In genomic region chr12:108825205-108825950, GRCh38 we compare ENCODE assay signal across 8 cellular contexts. TPM values are rescaled to one million over a fixed set of nuclear protein-coding genes. Genes with fewer than 3 reads are reported as not detected.
DNase-seq lines count a peak whose midpoint lies in the region; ATAC-seq and TF ChIP-seq lines count a peak whose summit lies in the region.

No MANE protein-coding gene starts in this region.

- H3K36me3 ChIP-seq in upper lobe of left lung = peaks cover 0 to 29% (median 9%) of the 10 kb centered on the region in 4 donors

- ATAC-seq in GM21786 (IDR thresholded peaks at IDR 0.05; ENCODE audit: unreplicated experiment) = peak; percentile 48
- ATAC-seq in left colon = peak; percentile 23
- ATAC-seq in upper lobe of left lung (ENCODE audit: low FRiP score in 2 of 2) = no peak
- ATAC-seq in esophagus mucosa = no peak
- no peak for ATAC-seq in HG03342 (IDR thresholded peaks at IDR 0.05; ENCODE audit: unreplicated experiment)

- H3K4me3 ChIP-seq in AG04450 (ENCODE audit: low read depth, low read length) (peak overlapping the region; percentile 12), upper lobe of left lung (peak overlapping the region in 1 of 4 donors; percentile 21)

- no peaks in the 10 kb centered on the region for H3K27me3 ChIP-seq in AG04450 (ENCODE audit: control insufficient read depth, insufficient read depth, low read length)
- H3K27me3 ChIP-seq in upper lobe of left lung = no peaks in the 10 kb centered on the region

- intact Hi-C loops in activated CD4-positive, alpha-beta memory T cell treated with anti-CD3 and anti-CD28 coated beads for 36 hours (cut with micrococcal nuclease) = loop anchor here (2.0 kb wide), 1 partner anchor 13 kb away; no protein-coding TSS in a partner anchor
- intact Hi-C loops in left colon (cut with DNase I, micrococcal nuclease) = no loop called here

- H3K9me3 ChIP-seq in AG04450 (ENCODE audit: control insufficient read depth, insufficient read depth, low read length) = peaks cover 4% of the 10 kb centered on the region; the same call in 1 of the 2 replicates
- no peaks in the 10 kb centered on the region for H3K9me3 ChIP-seq in upper lobe of left lung

- TF ChIP-seq CTCF in AG04450 (IDR thresholded peaks at IDR 0.05; ENCODE audit: low read depth, low read length) (no peak), upper lobe of left lung (IDR thresholded peaks at IDR 0.05) (no peak)

- peak overlapping the region; percentile 43 for H3K27ac Mint-ChIP-seq in activated CD4-positive, alpha-beta memory T cell treated with anti-CD3 and anti-CD28 coated beads for 36 hours

- H3K4me1 ChIP-seq in upper lobe of left lung = peaks cover 84 to 91% (median 89%) of the 10 kb centered on the region in 4 donors

- H3K27me3 Mint-ChIP-seq in activated CD4-positive, alpha-beta memory T cell treated with anti-CD3 and anti-CD28 coated beads for 36 hours = no peaks in the 10 kb centered on the region

- no peak for TF ChIP-seq EP300 in upper lobe of left lung (IDR thresholded peaks at IDR 0.05)

- peaks cover 28% of the 10 kb centered on the region for H3K36me3 Mint-ChIP-seq in activated CD4-positive, alpha-beta memory T cell treated with anti-CD3 and anti-CD28 coated beads for 36 hours

- CTCF ChIA-PET in AG04450 (lab: Charles Lee) = interaction anchor here (0.9 to 4.0 kb wide), 4 partner anchors 13 to 161 kb away, joined by 3 to 27 read pairs (median 5); no protein-coding TSS in a partner anchor
- CTCF ChIA-PET in activated CD4-positive, alpha-beta memory T cell treated with anti-CD3 and anti-CD28 coated beads for 36 hours (lab: Charles Lee) = interaction anchor here (0.8 to 1.7 kb wide), 2 partner anchors 23 to 125 kb away, joined by 3 to 6 read pairs; no protein-coding TSS in a partner anchor

- no peaks in the 10 kb centered on the region for H3K9me3 Mint-ChIP-seq in activated CD4-positive, alpha-beta memory T cell treated with anti-CD3 and anti-CD28 coated beads for 36 hours

- no peak overlapping the region for H3K4me3 Mint-ChIP-seq in activated CD4-positive, alpha-beta memory T cell treated with anti-CD3 and anti-CD28 coated beads for 36 hours

- H3K27ac ChIP-seq in AG04450 (ENCODE audit: low read depth, low read length) = peak overlapping the region; percentile 100
- H3K27ac ChIP-seq in upper lobe of left lung = peak overlapping the region; percentile 86 to 90 (median 88)

- TF ChIP-seq POLR2A in upper lobe of left lung (IDR thresholded peaks at IDR 0.05) = no peak

- DNase-seq in AG04450 (ENCODE audit: low read depth, low spot score) (no peak), left colon (no peak), upper lobe of left lung (no peak), occipital lobe (lab: John Stamatoyannopoulos, UW) (no peak)
- DNase-seq in activated CD4-positive, alpha-beta memory T cell treated with anti-CD3 and anti-CD28 coated beads for 36 hours = peak; percentile 45

- WGBS in upper lobe of left lung, 2 donors = 26 to 29% methylated on average over 8 of the region's 8 CpGs

- peaks cover 37% of the 10 kb centered on the region for H3K4me1 Mint-ChIP-seq in activated CD4-positive, alpha-beta memory T cell treated with anti-CD3 and anti-CD28 coated beads for 36 hours (ENCODE audit: low read depth)

- POLR2A ChIA-PET in AG04450 (lab: Yijun Ruan, JAX) = interaction anchor here (0.7 to 4.1 kb wide), 7 partner anchors 13 to 260 kb away, joined by 3 to 47 read pairs (median 5); partner anchors contain the start of gene SSH1
- POLR2A ChIA-PET in activated CD4-positive, alpha-beta memory T cell treated with anti-CD3 and anti-CD28 coated beads for 36 hours (lab: Charles Lee) = interaction anchor here (1.5 kb wide), 1 partner anchor 32 kb away, joined by 4 read pairs; the partner anchor contains the start of gene SSH1

RNA-seq across cellular contexts. Expression of gene SSH1, which starts 32.0 kb away (rescaled TPM):
- 44.7 and 50.5 TPM in 2 replicates for polyA plus RNA-seq in AG04450 (2011; rRNA removed)
- polyA minus RNA-seq in AG04450 (2011; rRNA and poly(A)+ RNA removed) = 64.2 and 77.4 TPM in 2 replicates
- total RNA-seq in activated CD4-positive, alpha-beta memory T cell treated with anti-CD3 and anti-CD28 coated beads for 36 hours = 10 to 100 TPM; 27.4 to 30.2 TPM
- total RNA-seq in left colon (10 to 100 TPM; 24.6 to 28.2 TPM), upper lobe of left lung (10 to 100 TPM; 23.9 to 66.0 (median 43.8) TPM), esophagus mucosa (16.0 TPM), occipital lobe (7.5 TPM)

RNA-seq across cellular contexts. Expression of gene DAO, which starts 54.5 kb away (rescaled TPM):
- polyA plus RNA-seq in AG04450 (2011; rRNA removed) = not detected in 2 replicates
- not detected in 2 replicates for polyA minus RNA-seq in AG04450 (2011; rRNA and poly(A)+ RNA removed)
- not detected for total RNA-seq in activated CD4-positive, alpha-beta memory T cell treated with anti-CD3 and anti-CD28 coated beads for 36 hours
- 1 to 10 TPM; 3.8 to 4.9 TPM for total RNA-seq in left colon
- not detected for total RNA-seq in upper lobe of left lung
- total RNA-seq in esophagus mucosa = not detected
- total RNA-seq in occipital lobe = not detected

Comparison
In these comparisons a context has a peak if more than half of its experiments do, and no peak if none do; other contexts are left out.
1. ATAC-seq: peak in GM21786 (single experiment) and left colon (single experiment); none in upper lobe of left lung (0 of 2), esophagus mucosa (single experiment) and HG03342 (single experiment).